Comparison of ENCODE assay signal across 8 cellular contexts in genomic region chr14:94180655-94181271, GRCh38. TPM values are rescaled to one million over a fixed set of nuclear protein-coding genes. Genes with fewer than 3 reads are reported as not detected.
A peak's percentile ranks its signal among the peaks of the same experiment; 100 is the strongest.
DNase-seq lines count a peak whose midpoint lies in the region; ATAC-seq and TF ChIP-seq lines count a peak whose summit lies in the region.

No MANE protein-coding gene starts in this region.

- H3K4me1 ChIP-seq in endodermal cell (ENCODE audit: control insufficient read depth, insufficient read depth, low read length), result no peaks in the 10 kb centered on the region

- H3K4me3 ChIP-seq in SK-N-MC, result no peak overlapping the region
- H3K4me3 ChIP-seq in endodermal cell (ENCODE audit: low read length), result no peak overlapping the region

- H3K36me3 Mint-ChIP-seq in endodermal cell (ENCODE audit: low read depth), result no peaks in the 10 kb centered on the region

- DNase-seq in EH (ENCODE audit: low read depth) (peak; percentile 49), KG1 (lab: John Stamatoyannopoulos, UW) (peak; percentile 39), SK-N-MC (ENCODE audit: low read depth, low spot score) (peak; percentile 24), endodermal cell (no peak), myocyte (ENCODE audit: low read depth) (peak; percentile 54)

- H3K27me3 ChIP-seq in endodermal cell (ENCODE audit: control insufficient read depth, insufficient read depth, low read length, poor library complexity, severe bottlenecking), result peaks cover 19% of the 10 kb centered on the region

- ATAC-seq in GM19455 (IDR thresholded peaks at IDR 0.05; ENCODE audit: unreplicated experiment) (peak; percentile 78), HG02870 (IDR thresholded peaks at IDR 0.05; ENCODE audit: unreplicated experiment) (no peak), GM21447 (IDR thresholded peaks at IDR 0.05; ENCODE audit: unreplicated experiment) (no peak)

- no peak overlapping the region for H3K4me3 Mint-ChIP-seq in endodermal cell

- H3K27ac Mint-ChIP-seq in endodermal cell, result no peak overlapping the region

- peaks cover 17% of the 10 kb centered on the region for H3K27me3 Mint-ChIP-seq in endodermal cell (ENCODE audit: insufficient read depth)

- peak; percentile 79 for TF ChIP-seq CTCF in endodermal cell (conservative IDR thresholded peaks at IDR 0.05)

- H3K9me3 ChIP-seq in SK-N-MC (ENCODE audit: low read depth, low read length) (no peaks in the 10 kb centered on the region), endodermal cell (ENCODE audit: control insufficient read depth, low read length) (no peaks in the 10 kb centered on the region)

- no peak overlapping the region for H3K27ac ChIP-seq in SK-N-MC
- H3K27ac ChIP-seq in endodermal cell (ENCODE audit: low read depth, low read length), result no peak overlapping the region

- H3K9ac ChIP-seq in SK-N-MC (ENCODE audit: insufficient read length) (no peak overlapping the region), endodermal cell (ENCODE audit: extremely low read depth, low read length, poor library complexity, severe bottlenecking) (no peak overlapping the region)

- peaks cover 2% of the 10 kb centered on the region for H3K4me1 Mint-ChIP-seq in endodermal cell

- no peaks in the 10 kb centered on the region for H3K9me3 Mint-ChIP-seq in endodermal cell

- 48 to 62% methylated on average over 2 to 4 of the region's 4 CpGs for WGBS in endodermal cell (ENCODE audit: insufficient coverage in 1 of 2, insufficient read length in 1 of 2), 2 experiments

- no peaks in the 10 kb centered on the region for H3K36me3 ChIP-seq in SK-N-MC (ENCODE audit: insufficient read depth, low read length)
- H3K36me3 ChIP-seq in endodermal cell (ENCODE audit: control insufficient read depth, insufficient read depth, low read length), result no peaks in the 10 kb centered on the region

RNA-seq across cellular contexts. Expression of gene PPP4R4, which starts 6.6 kb away (rescaled TPM):
- 1 to 10 TPM; 4.6 to 8.4 TPM for total RNA-seq in endodermal cell
- polyA plus RNA-seq in endodermal cell (2013, experiment 1 of 2), result 5.2 TPM
- polyA plus RNA-seq in endodermal cell (2013, experiment 2 of 2), result 4.4 TPM
- 0.75 and 1.2 TPM in 2 replicates for total RNA-seq in myocyte
- 0.30 TPM for polyA plus RNA-seq in myocyte (2012)

RNA-seq across cellular contexts. Expression of gene IFI27L2, which starts 51.4 kb away (rescaled TPM):
- total RNA-seq in endodermal cell, result 10 to 100 TPM; 36.0 to 43.7 TPM
- 59.6 TPM for polyA plus RNA-seq in endodermal cell (2013, experiment 1 of 2)
- polyA plus RNA-seq in endodermal cell (2013, experiment 2 of 2), result 46.0 TPM
- total RNA-seq in myocyte, result 34.8 and 42.6 TPM in 2 replicates
- polyA plus RNA-seq in myocyte (2012), result 256 TPM
